In genomic region chr4:92305148-92305877, GRCh38 we compare ENCODE assay signal across 8 cellular contexts. TPM values are rescaled to one million over a fixed set of nuclear protein-coding genes. Genes with fewer than 3 reads are reported as not detected.
DNase-seq lines count a peak whose midpoint lies in the region; ATAC-seq and TF ChIP-seq lines count a peak whose summit lies in the region.

No MANE protein-coding gene starts in this region.

- no TSS peak for BruUV-seq in OCI-LY7 (replicated peaks; lab: Mats Ljungman, UMichigan)

- no peaks in the 10 kb centered on the region for H3K36me3 ChIP-seq in ascending aorta
- H3K36me3 ChIP-seq in OCI-LY7 (ENCODE audit: insufficient read depth, low read length): no peaks in the 10 kb centered on the region

- H4K20me1 ChIP-seq in OCI-LY7 (ENCODE audit: insufficient read depth, low read length): no peaks in the 10 kb centered on the region

- peaks cover 6% of the 10 kb centered on the region for H3K27me3 ChIP-seq in ascending aorta

- TF ChIP-seq CTCF in ascending aorta (IDR thresholded peaks at IDR 0.05): no peak
- no peak for TF ChIP-seq CTCF in OCI-LY7 (conservative IDR thresholded peaks at IDR 0.05; ENCODE audit: low read length)

- no peak overlapping the region for H2AFZ ChIP-seq in OCI-LY7 (ENCODE audit: low read length)

- no peak overlapping the region for H3K4me2 ChIP-seq in OCI-LY7 (ENCODE audit: low read length)

- no peaks in the 10 kb centered on the region for H3K9me3 ChIP-seq in ascending aorta
- H3K9me3 ChIP-seq in OCI-LY7 (ENCODE audit: low read length): no peaks in the 10 kb centered on the region

- DNase-seq in Daoy (ENCODE audit: low read depth): peak; percentile 64
- peak; percentile 45 for DNase-seq in NCI-H1105 treated with DMSO at 0.1 percent for 48 hours (lab: John Stamatoyannopoulos, UW)
- no peak for DNase-seq in ascending aorta (ENCODE audit: low spot score in 2 of 2)
- DNase-seq in iPS DF 19.7 (ENCODE audit: low read depth, low spot score): peak; percentile 80
- DNase-seq in sciatic nerve (ENCODE audit: low spot score): peak; percentile 66
- DNase-seq in MV-4-11 (lab: John Stamatoyannopoulos, UW): no peak
- DNase-seq in OCI-LY7 (ENCODE audit: low spot score): no peak

- H3K9me2 ChIP-seq in OCI-LY7 (ENCODE audit: insufficient read depth, low read length): no peaks in the 10 kb centered on the region

- POLR2A ChIA-PET in OCI-LY7 (lab: Charles Lee): no interaction called here

- H3K4me1 ChIP-seq in ascending aorta (peaks cover 4 to 9% of the 10 kb centered on the region in 2 donors), OCI-LY7 (ENCODE audit: insufficient read depth, low read length, poor library complexity, severe bottlenecking) (no peaks in the 10 kb centered on the region)

- CTCF ChIA-PET in OCI-LY7 (lab: Charles Lee; ENCODE audit: unreplicated experiment): no interaction called here

- H3K4me3 ChIP-seq in ascending aorta (peak overlapping the region; percentile 36 to 54), OCI-LY7 (ENCODE audit: low read depth, low read length, poor library complexity, severe bottlenecking) (no peak overlapping the region)

- intact Hi-C loops in ascending aorta (cut with DNase I): no loop called here
- intact Hi-C loops in sciatic nerve (cut with DNase I): no loop called here
- intact Hi-C loops in OCI-LY7 (cut with micrococcal nuclease; ENCODE audit: unreplicated experiment): no loop called here

- ATAC-seq in sciatic nerve: peak; percentile 81
- no peak for ATAC-seq in GM19351 (IDR thresholded peaks at IDR 0.05; ENCODE audit: unreplicated experiment)

- H3K27ac ChIP-seq in ascending aorta (no peak overlapping the region), OCI-LY7 (ENCODE audit: low read depth, low read length, poor library complexity, severe bottlenecking) (no peak overlapping the region)

- H3K79me2 ChIP-seq in OCI-LY7 (ENCODE audit: insufficient read depth, low read depth, low read length): no peaks in the 10 kb centered on the region

RNA-seq across cellular contexts. Expression of gene GRID2, which starts 1.5 kb away (rescaled TPM):
- total RNA-seq in Daoy (2014; rRNA removed; shearing (Covaris generic)): 1.1 and 3.5 TPM in 2 replicates
- total RNA-seq in ascending aorta (not detected), sciatic nerve (1.4 TPM), OCI-LY7 (2022) (not detected in 2 replicates)
- not detected in 2 replicates for total RNA-seq in OCI-LY7 (2014; rRNA removed; shearing (Covaris generic))

Comparison
In these comparisons a context has a peak if more than half of its experiments do, and no peak if none do; other contexts are left out.
1. DNase-seq: peak in Daoy (single experiment), NCI-H1105 treated with DMSO at 0.1 percent for 48 hours (single experiment), iPS DF 19.7 (single experiment) and sciatic nerve (single experiment); none in ascending aorta (0 of 2), MV-4-11 (single experiment) and OCI-LY7 (single experiment).